ENCODE assay signal across 8 cellular contexts in the genomic region with DNA sequence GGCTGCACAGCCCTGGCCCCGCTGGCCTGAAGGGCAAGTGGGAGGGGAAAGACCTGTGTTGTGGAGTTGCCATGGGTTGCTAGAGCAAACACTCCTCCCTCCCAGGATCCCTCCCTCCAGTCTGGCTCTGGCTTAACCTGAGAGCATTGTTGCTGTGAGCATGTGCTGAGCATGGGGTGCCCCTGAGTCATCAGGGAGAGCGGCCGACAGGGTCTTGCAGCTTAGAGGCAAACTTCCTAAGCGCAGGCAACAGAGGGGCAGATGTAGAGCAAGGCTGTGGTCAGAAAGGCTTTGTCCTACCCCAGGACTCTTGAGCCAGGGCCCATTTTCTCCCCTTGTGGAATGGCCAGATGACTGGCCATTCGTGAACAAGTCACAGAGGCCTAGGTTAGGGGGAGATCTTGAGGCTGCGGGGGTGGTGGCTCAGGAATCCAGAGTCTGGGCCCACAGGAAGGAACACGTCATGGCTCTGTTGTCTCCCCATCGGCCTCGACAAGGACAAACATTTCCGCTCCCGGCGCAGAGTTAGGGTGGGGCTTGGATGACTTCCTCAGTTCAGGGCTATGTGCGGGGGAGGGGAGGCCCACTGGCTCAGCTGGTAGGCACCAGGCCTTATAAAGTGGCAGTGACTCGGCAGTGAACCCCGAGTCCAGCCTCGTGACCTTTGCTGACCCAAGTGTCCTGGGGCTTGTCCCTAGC. TPM values are rescaled to one million over a fixed set of nuclear protein-coding genes. Genes with fewer than 3 reads are reported as not detected.
DNase-seq lines count a peak whose midpoint lies in the region; ATAC-seq and TF ChIP-seq lines count a peak whose summit lies in the region.

No MANE protein-coding gene starts in this region.

- TF ChIP-seq RAD21 in liver (IDR thresholded peaks at IDR 0.05), result peak in 1 of 2 donors; percentile 32

- POLR2A ChIA-PET in activated CD8-positive, alpha-beta T cell treated with anti-CD3 and anti-CD28 coated beads for 36 hours (lab: Charles Lee), result interaction anchor here (1.1 to 12.0 kb wide), 9 partner anchors 8 to 533 kb away, joined by 3 to 214 read pairs (median 69); a partner anchor contains a TSS

- ATAC-seq in activated CD8-positive, alpha-beta T cell treated with anti-CD3 and anti-CD28 coated beads for 36 hours, result peak; percentile 59

- peaks cover 15 to 46% (median 37%) of the 10 kb centered on the region in 4 donors for H3K4me1 ChIP-seq in liver (ENCODE audit: control insufficient read depth in 4 of 4, insufficient read depth in 4 of 4, low read length in 3 of 4)

- DNase-seq in DMS53 treated with DMSO at 0.1 percent for 48 hours (lab: John Stamatoyannopoulos, UW; ENCODE audit: unreplicated experiment), result peak; percentile 91
- peak; percentile 100 for DNase-seq in HFF-Myc (ENCODE audit: extremely low read depth, low read depth)
- peak; percentile 90 for DNase-seq in NCI-H510A treated with DMSO at 0.1 percent for 48 hours (lab: John Stamatoyannopoulos, UW)
- DNase-seq in activated CD8-positive, alpha-beta T cell treated with anti-CD3 and anti-CD28 coated beads for 36 hours, result peak; percentile 97
- DNase-seq in ecto neural progenitor cell (ENCODE audit: low spot score), result peak; percentile 89
- DNase-seq in stimulated activated CD4-positive, alpha-beta T cell treated with anti-CD3 and anti-CD28 coated beads, Interleukin-4, amount 100 ng/mL, for 24 hours, result peak; percentile 91
- no peak for DNase-seq in NCI-H1694 (lab: John Stamatoyannopoulos, UW)

- WGBS in liver, result 3% methylated on average over 16 of the region's 16 CpGs

- H3K27me3 ChIP-seq in liver (ENCODE audit: control insufficient read depth in 4 of 4, insufficient read depth in 4 of 4, low read length in 3 of 4), result no peaks in the 10 kb centered on the region

- peak overlapping the region; percentile 99 for H3K27ac Mint-ChIP-seq in activated CD8-positive, alpha-beta T cell treated with anti-CD3 and anti-CD28 coated beads for 36 hours

- peaks cover 48% of the 10 kb centered on the region for H3K36me3 Mint-ChIP-seq in activated CD8-positive, alpha-beta T cell treated with anti-CD3 and anti-CD28 coated beads for 36 hours (ENCODE audit: low read depth)

- TF ChIP-seq CTCF in HFF-Myc (IDR thresholded peaks at IDR 0.05; ENCODE audit: low read depth, low read length, missing control alignments) (no peak), liver (IDR thresholded peaks at IDR 0.05; ENCODE audit: low read depth, low read length, missing input control) (no peak)
- TF ChIP-seq CTCF in activated CD8-positive, alpha-beta T cell treated with anti-CD3 and anti-CD28 coated beads for 36 hours (IDR thresholded peaks at IDR 0.05), result no peak

- CTCF ChIA-PET in activated CD8-positive, alpha-beta T cell treated with anti-CD3 and anti-CD28 coated beads for 36 hours (lab: Charles Lee), result interaction anchor here (0.7 to 4.4 kb wide), 6 partner anchors 9 to 496 kb away, joined by 3 to 51 read pairs (median 13); a partner anchor contains a TSS

- intact Hi-C loops in activated CD8-positive, alpha-beta T cell treated with anti-CD3 and anti-CD28 coated beads for 36 hours (cut with micrococcal nuclease), result loop anchor here (2.0 to 10.0 kb wide), 2 partner anchors 77 to 497 kb away; a partner anchor contains a TSS

- peaks cover 0 to 8% (median 7%) of the 10 kb centered on the region in 4 donors for H3K36me3 ChIP-seq in liver (ENCODE audit: control insufficient read depth in 4 of 4, insufficient read depth in 3 of 4, low read depth in 1 of 4, low read length in 3 of 4)

- no peaks in the 10 kb centered on the region for H3K9me3 ChIP-seq in liver (ENCODE audit: control insufficient read depth in 4 of 4, low read length in 3 of 4)

- no peaks in the 10 kb centered on the region for H3K9me3 Mint-ChIP-seq in activated CD8-positive, alpha-beta T cell treated with anti-CD3 and anti-CD28 coated beads for 36 hours

- H3K4me3 ChIP-seq in HFF-Myc (replicated peaks; ENCODE audit: low read depth, low read length) (peak overlapping the region; percentile 49), liver (ENCODE audit: low read depth in 1 of 3, low read length in 3 of 3) (no peak overlapping the region)

- H3K9ac ChIP-seq in liver (ENCODE audit: low read depth in 1 of 2, low read length in 2 of 2), result peak overlapping the region; percentile 51 to 53

- H3K27me3 Mint-ChIP-seq in activated CD8-positive, alpha-beta T cell treated with anti-CD3 and anti-CD28 coated beads for 36 hours, result no peaks in the 10 kb centered on the region

- peaks cover 89% of the 10 kb centered on the region for H3K4me1 Mint-ChIP-seq in activated CD8-positive, alpha-beta T cell treated with anti-CD3 and anti-CD28 coated beads for 36 hours (ENCODE audit: low read depth)

- peak overlapping the region; percentile 55 for H3K4me3 Mint-ChIP-seq in activated CD8-positive, alpha-beta T cell treated with anti-CD3 and anti-CD28 coated beads for 36 hours

- H3K27ac ChIP-seq in liver (ENCODE audit: low read depth in 1 of 2, low read length in 2 of 2), result peak overlapping the region; percentile 95 to 98

TF ChIP-seq in liver, 16 proteins besides CTCF, POLR2A, EP300 and RAD21 (continues in another document):
- TF ChIP-seq, protein P1, sequence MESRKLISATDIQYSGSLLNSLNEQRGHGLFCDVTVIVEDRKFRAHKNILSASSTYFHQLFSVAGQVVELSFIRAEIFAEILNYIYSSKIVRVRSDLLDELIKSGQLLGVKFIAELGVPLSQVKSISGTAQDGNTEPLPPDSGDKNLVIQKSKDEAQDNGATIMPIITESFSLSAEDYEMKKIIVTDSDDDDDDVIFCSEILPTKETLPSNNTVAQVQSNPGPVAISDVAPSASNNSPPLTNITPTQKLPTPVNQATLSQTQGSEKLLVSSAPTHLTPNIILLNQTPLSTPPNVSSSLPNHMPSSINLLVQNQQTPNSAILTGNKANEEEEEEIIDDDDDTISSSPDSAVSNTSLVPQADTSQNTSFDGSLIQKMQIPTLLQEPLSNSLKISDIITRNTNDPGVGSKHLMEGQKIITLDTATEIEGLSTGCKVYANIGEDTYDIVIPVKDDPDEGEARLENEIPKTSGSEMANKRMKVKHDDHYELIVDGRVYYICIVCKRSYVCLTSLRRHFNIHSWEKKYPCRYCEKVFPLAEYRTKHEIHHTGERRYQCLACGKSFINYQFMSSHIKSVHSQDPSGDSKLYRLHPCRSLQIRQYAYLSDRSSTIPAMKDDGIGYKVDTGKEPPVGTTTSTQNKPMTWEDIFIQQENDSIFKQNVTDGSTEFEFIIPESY (IDR thresholded peaks at IDR 0.05), result peak; percentile 47
- TF ChIP-seq, protein P2, sequence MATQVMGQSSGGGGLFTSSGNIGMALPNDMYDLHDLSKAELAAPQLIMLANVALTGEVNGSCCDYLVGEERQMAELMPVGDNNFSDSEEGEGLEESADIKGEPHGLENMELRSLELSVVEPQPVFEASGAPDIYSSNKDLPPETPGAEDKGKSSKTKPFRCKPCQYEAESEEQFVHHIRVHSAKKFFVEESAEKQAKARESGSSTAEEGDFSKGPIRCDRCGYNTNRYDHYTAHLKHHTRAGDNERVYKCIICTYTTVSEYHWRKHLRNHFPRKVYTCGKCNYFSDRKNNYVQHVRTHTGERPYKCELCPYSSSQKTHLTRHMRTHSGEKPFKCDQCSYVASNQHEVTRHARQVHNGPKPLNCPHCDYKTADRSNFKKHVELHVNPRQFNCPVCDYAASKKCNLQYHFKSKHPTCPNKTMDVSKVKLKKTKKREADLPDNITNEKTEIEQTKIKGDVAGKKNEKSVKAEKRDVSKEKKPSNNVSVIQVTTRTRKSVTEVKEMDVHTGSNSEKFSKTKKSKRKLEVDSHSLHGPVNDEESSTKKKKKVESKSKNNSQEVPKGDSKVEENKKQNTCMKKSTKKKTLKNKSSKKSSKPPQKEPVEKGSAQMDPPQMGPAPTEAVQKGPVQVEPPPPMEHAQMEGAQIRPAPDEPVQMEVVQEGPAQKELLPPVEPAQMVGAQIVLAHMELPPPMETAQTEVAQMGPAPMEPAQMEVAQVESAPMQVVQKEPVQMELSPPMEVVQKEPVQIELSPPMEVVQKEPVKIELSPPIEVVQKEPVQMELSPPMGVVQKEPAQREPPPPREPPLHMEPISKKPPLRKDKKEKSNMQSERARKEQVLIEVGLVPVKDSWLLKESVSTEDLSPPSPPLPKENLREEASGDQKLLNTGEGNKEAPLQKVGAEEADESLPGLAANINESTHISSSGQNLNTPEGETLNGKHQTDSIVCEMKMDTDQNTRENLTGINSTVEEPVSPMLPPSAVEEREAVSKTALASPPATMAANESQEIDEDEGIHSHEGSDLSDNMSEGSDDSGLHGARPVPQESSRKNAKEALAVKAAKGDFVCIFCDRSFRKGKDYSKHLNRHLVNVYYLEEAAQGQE (IDR thresholded peaks at IDR 0.05), result peak; percentile 89
- TF ChIP-seq HNF4A (conservative IDR thresholded peaks at IDR 0.05), result peak in 1 of 2 donors; percentile 83
- peak; percentile 4 for TF ChIP-seq TAF1 (conservative IDR thresholded peaks at IDR 0.05)
- TF ChIP-seq YY1 (IDR thresholded peaks at IDR 0.05), result peak; percentile 91
- peak; percentile 87 for TF ChIP-seq NR2F2 (IDR thresholded peaks at IDR 0.05)
- TF ChIP-seq HNF4G (IDR thresholded peaks at IDR 0.05), result no peak
- TF ChIP-seq FOXA1 (IDR thresholded peaks at IDR 0.05), result no peak
- peak; percentile 80 for TF ChIP-seq SP1 (IDR thresholded peaks at IDR 0.05)
- peak; percentile 62 to 93 for TF ChIP-seq RXRA (IDR thresholded peaks at IDR 0.05)
- no peak for TF ChIP-seq FOXA2 (IDR thresholded peaks at IDR 0.05)
- TF ChIP-seq, protein P3, sequence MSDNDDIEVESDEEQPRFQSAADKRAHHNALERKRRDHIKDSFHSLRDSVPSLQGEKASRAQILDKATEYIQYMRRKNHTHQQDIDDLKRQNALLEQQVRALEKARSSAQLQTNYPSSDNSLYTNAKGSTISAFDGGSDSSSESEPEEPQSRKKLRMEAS (IDR thresholded peaks at IDR 0.05), result peak; percentile 97
- peak; percentile 46 to 79 for TF ChIP-seq EGR1 (IDR thresholded peaks at IDR 0.05; ENCODE audit: low read depth in 2 of 2)

RNA-seq across cellular contexts. Expression of a gene that starts 0.4 kb away (rescaled TPM):
- 1 to 10 TPM in 1 of 2 experiments, under 1 TPM in 1; 0.36 to 1.1 TPM for total RNA-seq in activated CD8-positive, alpha-beta T cell treated with anti-CD3 and anti-CD28 coated beads for 36 hours
- total RNA-seq in liver, result under 1 TPM in 1 of 2 donors, not detected in 1; 0.50 TPM
- under 1 TPM in 1 of 2 donors, not detected in 1; 0.29 TPM for polyA plus RNA-seq in liver

RNA-seq across cellular contexts. Expression of a gene that starts 0.8 kb away (rescaled TPM):
- total RNA-seq in activated CD8-positive, alpha-beta T cell treated with anti-CD3 and anti-CD28 coated beads for 36 hours, result 1 to 10 TPM; 4.8 to 5.6 TPM
- total RNA-seq in liver, result 1 to 10 TPM; 1.3 to 3.1 TPM
- 1 to 10 TPM; 2.5 to 2.7 TPM for polyA plus RNA-seq in liver

RNA-seq across cellular contexts. Expression of a gene that starts 7.3 kb away (rescaled TPM):
- total RNA-seq in activated CD8-positive, alpha-beta T cell treated with anti-CD3 and anti-CD28 coated beads for 36 hours, result 10 to 100 TPM; 36.4 to 36.6 TPM
- 1 to 10 TPM; 2.3 to 5.7 TPM for total RNA-seq in liver
- 1 to 10 TPM; 1.5 to 2.2 TPM for polyA plus RNA-seq in liver

RNA-seq across cellular contexts. Expression of a gene that starts 19.5 kb away (rescaled TPM):
- total RNA-seq in activated CD8-positive, alpha-beta T cell treated with anti-CD3 and anti-CD28 coated beads for 36 hours, result 1 to 10 TPM in 1 of 2 experiments, under 1 TPM in 1; 0.87 to 1.0 TPM
- total RNA-seq in liver, result under 1 TPM in 1 of 2 donors, not detected in 1; 0.05 TPM
- not detected for polyA plus RNA-seq in liver

RNA-seq across cellular contexts. Expression of a gene that starts 32.2 kb away (rescaled TPM):
- 1,000 to 10,000 TPM; 3,218 to 3,314 TPM for total RNA-seq in activated CD8-positive, alpha-beta T cell treated with anti-CD3 and anti-CD28 coated beads for 36 hours
- total RNA-seq in liver, result 100 to 1,000 TPM; 474 to 891 TPM
- 100 to 1,000 TPM; 258 to 676 TPM for polyA plus RNA-seq in liver

Comparison
In these comparisons a context has a peak if more than half of its experiments do, and no peak if none do; other contexts are left out.
1. RNA of a gene that starts 7.3 kb away (total RNA-seq): 36.4 to 36.6 TPM in activated CD8-positive, alpha-beta T cell treated with anti-CD3 and anti-CD28 coated beads for 36 hours; 2.3 to 5.7 TPM in liver; every median in the first group is over 4 times any median in the second.